1 cellular context compared by ENCODE assay signal in genomic region chr1:155978325-155978972, GRCh38.
TF ChIP-seq lines count a peak whose summit lies in the region.

TSS of gene ARHGEF2 (minus strand) at chr1:155978547. CDS start at chr1:155978427, 120 bp downstream.

TF ChIP-seq in WTC11, 78 proteins besides CTCF, POLR2A, EP300 and RAD21 (continued from another document):
- TF ChIP-seq ARID4B (CRISPR knock-in tag; IDR thresholded peaks at IDR 0.05; ENCODE audit: borderline replicate concordance) (peak; percentile 79), FOXP1 (CRISPR knock-in tag; IDR thresholded peaks at IDR 0.05; ENCODE audit: borderline replicate concordance) (peak; percentile 40; the same call in 1 of the 2 replicates), ZNF281 (CRISPR knock-in tag; IDR thresholded peaks at IDR 0.05) (peak; percentile 46; the same call in 1 of the 2 replicates), GTF2I (CRISPR knock-in tag; conservative IDR thresholded peaks at IDR 0.05) (0 out of 2 replicates have a peak, but pooled peaks have one; percentile 21), USF1 (CRISPR knock-in tag; IDR thresholded peaks at IDR 0.05) (0 out of 2 replicates have a peak, but pooled peaks have one; percentile 24), USF2 (CRISPR knock-in tag; IDR thresholded peaks at IDR 0.05) (no peak), MYBL2 (CRISPR knock-in tag; IDR thresholded peaks at IDR 0.05) (peak; percentile 68; the same call in 1 of the 2 replicates), GABPB1 (CRISPR knock-in tag; IDR thresholded peaks at IDR 0.05) (peak; percentile 41; the same call in 1 of the 2 replicates), MAX (CRISPR knock-in tag; IDR thresholded peaks at IDR 0.05) (peak; percentile 49; the same call in 1 of the 2 replicates)
